ENCODE assay signal across 1 cellular context in the genomic region with DNA sequence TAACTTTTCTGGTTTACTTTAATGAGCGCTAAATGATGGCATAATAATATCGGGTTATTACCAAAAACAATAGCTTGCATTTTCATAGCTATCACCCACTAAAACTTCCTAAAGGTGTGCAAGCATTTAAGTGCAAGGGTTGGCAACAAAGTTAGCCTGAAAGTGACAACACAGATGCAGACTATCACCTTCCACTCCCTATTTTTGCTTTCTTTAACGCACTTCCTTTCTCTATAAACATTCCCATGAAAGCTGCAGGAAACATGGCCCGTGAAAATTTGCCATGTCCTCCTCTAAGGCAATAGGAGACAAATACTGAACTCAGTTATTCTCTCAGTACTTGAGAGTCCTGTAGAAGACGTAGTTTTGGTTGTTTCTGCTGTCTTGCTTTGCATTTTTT.
TF ChIP-seq lines count a peak whose summit lies in the region.

No MANE protein-coding gene starts in this region.

TF ChIP-seq in IMR-90, 13 proteins besides CTCF, POLR2A, EP300 and RAD21:
- TF ChIP-seq CHD1 (IDR thresholded peaks at IDR 0.05; ENCODE audit: low read depth, low read length) (no peak), NFE2L2 (IDR thresholded peaks at IDR 0.05; ENCODE audit: low read depth, low read length) (no peak), SMC3 (IDR thresholded peaks at IDR 0.05; ENCODE audit: low read depth, low read length) (no peak), BHLHE40 (IDR thresholded peaks at IDR 0.05; ENCODE audit: low read depth, low read length) (no peak), MAFK (IDR thresholded peaks at IDR 0.05; ENCODE audit: low read depth, low read length) (no peak)
